9 cellular contexts compared by ENCODE assay signal in genomic region chr17:74750039-74750326, GRCh38. TPM values are rescaled to one million over a fixed set of nuclear protein-coding genes. Genes with fewer than 3 reads are reported as not detected.
DNase-seq lines count a peak whose midpoint lies in the region; ATAC-seq and TF ChIP-seq lines count a peak whose summit lies in the region.
"Had no signal": no experiment of that assay in that cellular context is flagged by ENCODE, and none has a peak within 500 bp of the region (broad histone marks: within the 10 kb centered on the region; RNA-seq: fewer than 3 reads in every experiment).

No MANE protein-coding gene starts in this region.

- peaks cover 6 to 69% (median 41%) of the 10 kb centered on the region in 4 donors for H3K4me1 Mint-ChIP-seq in CD4-positive, CD25-positive, alpha-beta regulatory T cell
- H3K4me1 Mint-ChIP-seq in effector memory CD8-positive, alpha-beta T cell (ENCODE audit: low read depth in 2 of 2) = peaks cover 53 to 66% of the 10 kb centered on the region in 2 donors
- peaks cover 75% of the 10 kb centered on the region for H3K4me1 Mint-ChIP-seq in nephron progenitor cell

- H3K27ac ChIP-seq in CD4-positive, CD25-positive, alpha-beta regulatory T cell (ENCODE audit: insufficient read depth, low read length, poor library complexity, severe bottlenecking) = peak overlapping the region; percentile 76

- H3K27me3 Mint-ChIP-seq in CD4-positive, CD25-positive, alpha-beta regulatory T cell = no peaks in the 10 kb centered on the region
- no peaks in the 10 kb centered on the region for H3K27me3 Mint-ChIP-seq in effector memory CD8-positive, alpha-beta T cell
- H3K27me3 Mint-ChIP-seq in nephron progenitor cell (ENCODE audit: low read depth, poor library complexity) = peaks cover 3% of the 10 kb centered on the region

- H3K36me3 Mint-ChIP-seq in CD4-positive, CD25-positive, alpha-beta regulatory T cell = peaks cover 29% of the 10 kb centered on the region
- H3K36me3 Mint-ChIP-seq in effector memory CD8-positive, alpha-beta T cell (ENCODE audit: insufficient read depth) = peaks cover 65% of the 10 kb centered on the region
- peaks cover 10% of the 10 kb centered on the region for H3K36me3 Mint-ChIP-seq in nephron progenitor cell (ENCODE audit: low read depth)

- peak overlapping the region; percentile 86 for H3K4me3 ChIP-seq in CD4-positive, CD25-positive, alpha-beta regulatory T cell (ENCODE audit: low read depth, low read length)
- H3K4me3 ChIP-seq in NT2/D1 (ENCODE audit: insufficient read length, low read depth) = peak overlapping the region; percentile 96

- peaks cover 0 to 2% (median 0%) of the 10 kb centered on the region in 7 donors for H3K9me3 Mint-ChIP-seq in CD4-positive, CD25-positive, alpha-beta regulatory T cell
- no peaks in the 10 kb centered on the region for H3K9me3 Mint-ChIP-seq in effector memory CD8-positive, alpha-beta T cell
- no peaks in the 10 kb centered on the region for H3K9me3 Mint-ChIP-seq in nephron progenitor cell

- H3K9ac ChIP-seq in NT2/D1 (ENCODE audit: insufficient read length, low read depth) = peak overlapping the region; percentile 96

- no peak for DNase-seq in CD4-positive, CD25-positive, alpha-beta regulatory T cell
- DNase-seq in NT2/D1 (ENCODE audit: low read depth, low spot score) = no peak
- DNase-seq in effector memory CD8-positive, alpha-beta T cell = no peak
- DNase-seq in nephron progenitor cell = no peak
- DNase-seq in T-helper 9 cell = no peak
- DNase-seq in foreskin melanocyte = no peak

- no peak for TF ChIP-seq CTCF in nephron progenitor cell (IDR thresholded peaks at IDR 0.05)

- peak overlapping the region; percentile 82 to 98 (median 96) for H3K27ac Mint-ChIP-seq in CD4-positive, CD25-positive, alpha-beta regulatory T cell
- H3K27ac Mint-ChIP-seq in effector memory CD8-positive, alpha-beta T cell = peak overlapping the region; percentile 92 to 93
- peak overlapping the region; percentile 97 for H3K27ac Mint-ChIP-seq in nephron progenitor cell

- no peak for ATAC-seq in CD4-positive, CD25-positive, alpha-beta regulatory T cell (ENCODE audit: low read depth in 2 of 2)
- ATAC-seq in effector memory CD8-positive, alpha-beta T cell (replicated peaks) = no peak
- ATAC-seq in GM21381 (IDR thresholded peaks at IDR 0.05; ENCODE audit: unreplicated experiment) (no peak), HG02970 (IDR thresholded peaks at IDR 0.05; ENCODE audit: low FRiP score, unreplicated experiment) (no peak)

- no peaks in the 10 kb centered on the region for H3K27me3 ChIP-seq in CD4-positive, CD25-positive, alpha-beta regulatory T cell (ENCODE audit: control insufficient read depth, insufficient read depth, low read length)
- H3K27me3 ChIP-seq in NT2/D1 (ENCODE audit: insufficient read depth, insufficient read length) = no peaks in the 10 kb centered on the region

- peaks cover 11% of the 10 kb centered on the region for H3K36me3 ChIP-seq in CD4-positive, CD25-positive, alpha-beta regulatory T cell (ENCODE audit: control insufficient read depth, insufficient read depth, low read length)
- H3K36me3 ChIP-seq in NT2/D1 (ENCODE audit: insufficient read depth, insufficient read length, low read length) = peaks cover 8% of the 10 kb centered on the region

- H3K9me3 ChIP-seq in CD4-positive, CD25-positive, alpha-beta regulatory T cell (ENCODE audit: control insufficient read depth in 2 of 2, low read length in 2 of 2) = no peaks in the 10 kb centered on the region
- no peaks in the 10 kb centered on the region for H3K9me3 ChIP-seq in NT2/D1 (ENCODE audit: insufficient read depth, low read length)

- H3K4me1 ChIP-seq in CD4-positive, CD25-positive, alpha-beta regulatory T cell (ENCODE audit: control insufficient read depth, insufficient read depth, low read length, poor library complexity, severe bottlenecking) = peaks cover 77% of the 10 kb centered on the region
- H3K4me1 ChIP-seq in NT2/D1 (ENCODE audit: insufficient read depth, insufficient read length) = peaks cover 49% of the 10 kb centered on the region

- H3K4me3 Mint-ChIP-seq in CD4-positive, CD25-positive, alpha-beta regulatory T cell = peak overlapping the region; percentile 91 to 99 (median 98)
- peak overlapping the region; percentile 98 to 99 for H3K4me3 Mint-ChIP-seq in effector memory CD8-positive, alpha-beta T cell
- H3K4me3 Mint-ChIP-seq in nephron progenitor cell = peak overlapping the region; percentile 100

RNA-seq across cellular contexts. Expression of gene NHERF1, which starts 1.6 kb away (rescaled TPM):
- 177 TPM for total RNA-seq in CD4-positive, CD25-positive, alpha-beta regulatory T cell
- 100 to 1,000 TPM; 373 to 453 (median 405) TPM for polyA plus RNA-seq in CD4-positive, CD25-positive, alpha-beta regulatory T cell

RNA-seq across cellular contexts. Expression of gene RAB37, which starts 12.9 kb away (rescaled TPM):
- 85.5 TPM for total RNA-seq in CD4-positive, CD25-positive, alpha-beta regulatory T cell
- polyA plus RNA-seq in CD4-positive, CD25-positive, alpha-beta regulatory T cell = 100 to 1,000 TPM in 2 of 4 donors, 10 to 100 TPM in 2; 75.6 to 159 (median 104) TPM
- total RNA-seq: glomerular endothelial cell had no signal

RNA-seq across cellular contexts. Expression of gene NAT9, which starts 26.2 kb away (rescaled TPM):
- 35.4 TPM for total RNA-seq in CD4-positive, CD25-positive, alpha-beta regulatory T cell
- 10 to 100 TPM; 16.2 to 22.0 (median 17.7) TPM for polyA plus RNA-seq in CD4-positive, CD25-positive, alpha-beta regulatory T cell

RNA-seq across cellular contexts. Expression of gene CD300LF, which starts 37.3 kb away (rescaled TPM):
- 0.52 TPM for total RNA-seq in CD4-positive, CD25-positive, alpha-beta regulatory T cell
- polyA plus RNA-seq in CD4-positive, CD25-positive, alpha-beta regulatory T cell = under 1 TPM in 2 of 4 donors, not detected in 2; 0.19 to 0.21 TPM
- total RNA-seq: glomerular endothelial cell had no signal
